In the genomic region with DNA sequence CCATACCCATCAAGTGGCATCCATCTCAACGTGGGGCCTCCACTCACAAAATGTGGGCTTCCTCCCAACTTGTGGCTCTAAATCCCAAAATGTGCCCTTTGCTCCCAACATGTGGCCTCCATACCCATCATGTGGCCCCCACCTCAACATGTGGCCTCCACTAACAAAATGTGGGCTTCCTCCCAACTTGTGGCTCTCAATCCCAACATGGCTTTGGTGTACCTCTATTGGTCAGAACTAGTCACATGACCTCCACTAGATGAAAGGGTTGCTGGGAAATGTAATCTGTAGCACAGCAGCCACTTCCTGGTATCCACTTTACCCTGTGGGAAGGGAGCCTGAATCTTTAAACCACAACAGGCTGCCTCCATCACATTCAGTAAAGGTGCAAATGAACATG, we compare ENCODE assay signal across 1 cellular context.
TF ChIP-seq lines count a peak whose summit lies in the region.

No MANE protein-coding gene starts in this region.

TF ChIP-seq in Ishikawa, 13 proteins besides CTCF, POLR2A, EP300 and RAD21 (continued from another document):
- TF ChIP-seq, protein P1, sequence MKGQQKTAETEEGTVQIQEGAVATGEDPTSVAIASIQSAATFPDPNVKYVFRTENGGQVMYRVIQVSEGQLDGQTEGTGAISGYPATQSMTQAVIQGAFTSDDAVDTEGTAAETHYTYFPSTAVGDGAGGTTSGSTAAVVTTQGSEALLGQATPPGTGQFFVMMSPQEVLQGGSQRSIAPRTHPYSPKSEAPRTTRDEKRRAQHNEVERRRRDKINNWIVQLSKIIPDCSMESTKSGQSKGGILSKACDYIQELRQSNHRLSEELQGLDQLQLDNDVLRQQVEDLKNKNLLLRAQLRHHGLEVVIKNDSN (IDR thresholded peaks at IDR 0.05), result peak; percentile 63
TF ChIP-seq in Ishikawa: peak in this region for 1.
